ENCODE assay signal across 8 cellular contexts in the genomic region with DNA sequence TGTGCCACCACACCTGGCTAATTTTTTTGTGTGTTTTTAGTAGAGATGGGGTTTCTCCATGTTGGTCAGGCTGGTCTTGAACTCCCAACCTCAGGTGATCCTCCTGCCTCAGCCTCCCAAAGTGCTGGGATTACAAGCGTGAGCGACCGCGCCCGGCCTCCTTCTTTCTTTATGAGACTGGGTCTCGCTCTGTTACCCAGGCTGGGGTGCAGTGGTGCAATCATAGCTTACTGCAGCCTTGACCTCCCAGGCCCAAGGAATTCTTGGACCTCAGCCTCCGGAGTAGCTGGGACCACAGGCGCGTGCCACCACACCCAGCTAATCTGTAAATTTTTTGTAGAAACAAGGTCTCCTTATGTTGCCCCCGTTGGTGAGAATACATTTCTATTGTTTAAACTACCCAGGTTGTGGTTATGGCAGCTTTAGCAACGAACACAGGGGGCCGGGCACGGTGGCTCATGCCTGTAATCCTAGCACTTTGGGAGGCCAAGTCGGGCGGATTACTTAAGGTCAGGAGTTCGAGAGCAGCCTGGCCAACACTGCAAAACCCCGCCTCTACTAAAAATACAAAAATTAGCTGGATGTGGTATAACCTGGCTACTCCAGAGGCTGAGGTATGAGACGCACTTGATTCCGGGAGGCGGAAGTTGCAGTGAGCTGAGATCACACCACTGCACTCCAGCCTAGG. TPM values are rescaled to one million over a fixed set of nuclear protein-coding genes. Genes with fewer than 3 reads are reported as not detected.
A peak's percentile ranks its signal among the peaks of the same experiment; 100 is the strongest.
DNase-seq lines count a peak whose midpoint lies in the region; ATAC-seq, FAIRE-seq and TF ChIP-seq lines count a peak whose summit lies in the region.
"Not testable (repeated sequence)": the region's sequence is repeated elsewhere in the genome, so short reads cannot be mapped to it uniquely, and the experiment has no call there.

No MANE protein-coding gene starts in this region.

- TF ChIP-seq RAD21 in HepG2 (CRISPR knock-in tag; IDR thresholded peaks at IDR 0.05): not testable (repeated sequence)

- H3K9ac ChIP-seq in Karpas-422 (ENCODE audit: low read length): peak overlapping the region; percentile 89
- H3K9ac ChIP-seq in HepG2 (ENCODE audit: insufficient read depth, low read depth, low read length): peak overlapping the region; percentile 82; the same call in 1 of the 2 replicates
- H3K9ac ChIP-seq in parathyroid adenoma: not testable (repeated sequence)

- not testable (repeated sequence) for H4K20me1 ChIP-seq in Karpas-422 (ENCODE audit: insufficient read depth, low read depth, low read length); HepG2 (ENCODE audit: insufficient read depth, low read length)

- not testable (repeated sequence) for H3K36me3 ChIP-seq in CD4-positive, CD25-positive, alpha-beta regulatory T cell (ENCODE audit: control insufficient read depth, insufficient read depth, low read length); Karpas-422 (ENCODE audit: insufficient read depth, low read length); ascending aorta; esophagus squamous epithelium; HepG2 (replicated peaks in 1 of 2; ENCODE audit: control insufficient read depth in 1 of 2, insufficient read depth in 2 of 2, low read length in 2 of 2); parathyroid adenoma (ENCODE audit: control insufficient read depth, insufficient read depth, low read length); thymus (ENCODE audit: control insufficient read depth, insufficient read depth)

- TF ChIP-seq CTCF in ascending aorta (IDR thresholded peaks at IDR 0.05); esophagus squamous epithelium (IDR thresholded peaks at IDR 0.05); HepG2 (CRISPR knock-in tag; IDR thresholded peaks at IDR 0.05); parathyroid adenoma (IDR thresholded peaks at IDR 0.05): not testable (repeated sequence)

- H3K79me2 ChIP-seq in Karpas-422 (ENCODE audit: low read length) (peaks cover 35% of the 10 kb centered on the region), HepG2 (ENCODE audit: insufficient read depth, low read length) (peaks cover 20% of the 10 kb centered on the region)
- not testable (repeated sequence) for H3K79me2 ChIP-seq in parathyroid adenoma

- BruUV-seq in HepG2 (replicated peaks; lab: Mats Ljungman, UMichigan): not testable (repeated sequence)

- ATAC-seq in CD4-positive, CD25-positive, alpha-beta regulatory T cell (ENCODE audit: low read depth in 2 of 2); HepG2: not testable (repeated sequence)

- H2AFZ ChIP-seq in Karpas-422 (ENCODE audit: low read length); HepG2 (ENCODE audit: low read length): not testable (repeated sequence)
- peak overlapping the region; percentile 95 for H2AFZ ChIP-seq in parathyroid adenoma

- TF ChIP-seq EP300 in HepG2 (IDR thresholded peaks at IDR 0.05; ENCODE audit: low read depth in 2 of 2, low read length in 2 of 2); HepG2 (CRISPR knock-in tag; IDR thresholded peaks at IDR 0.05; ENCODE audit: borderline replicate concordance): not testable (repeated sequence)

- CTCF ChIA-PET in HepG2 (lab: Yijun Ruan, JAX; ENCODE audit: low intra/inter-chr PET ratio, low total read pairs): not testable (repeated sequence)

- intact Hi-C loops in ascending aorta (cut with DNase I); esophagus squamous epithelium (cut with DNase I): not testable (repeated sequence)
- intact Hi-C loops in HepG2 (cut with micrococcal nuclease; ENCODE audit: unreplicated experiment): loop anchor here (5.0 kb wide), 1 partner anchor 61 kb away; no protein-coding TSS in a partner anchor

- H3K27ac Mint-ChIP-seq in CD4-positive, CD25-positive, alpha-beta regulatory T cell: peak overlapping the region; percentile 12 to 96 (median 94)
- peak overlapping the region; percentile 93 for H3K27ac Mint-ChIP-seq in T-helper 2 cell treated with Interferon-gamma antibody and Interleukin-4, amounts not matched to agents 5 μg/mL and 100 μg/mL, for 36 hours

- DNase-seq in CD4-positive, CD25-positive, alpha-beta regulatory T cell: peak in 2 of 3 donors; percentile 33 to 55
- not testable (repeated sequence) for DNase-seq in Karpas-422; T-helper 2 cell treated with Interferon-gamma antibody and Interleukin-4, amounts not matched to agents 5 μg/mL and 100 μg/mL, for 36 hours (ENCODE audit: low spot score); esophagus squamous epithelium (lab: John Stamatoyannopoulos, UW)
- peak in 1 of 2 donors; percentile 70 for DNase-seq in ascending aorta (ENCODE audit: low spot score in 2 of 2)
- peak; percentile 13 for DNase-seq in HepG2 (ENCODE audit: low spot score)

- H3K4me1 ChIP-seq in CD4-positive, CD25-positive, alpha-beta regulatory T cell (ENCODE audit: control insufficient read depth, insufficient read depth, low read length, poor library complexity, severe bottlenecking): peaks cover 21% of the 10 kb centered on the region
- peaks cover 32% of the 10 kb centered on the region for H3K4me1 ChIP-seq in Karpas-422 (ENCODE audit: low read length)
- peaks cover 6 to 16% of the 10 kb centered on the region in 2 donors for H3K4me1 ChIP-seq in ascending aorta
- peaks cover 9 to 25% (median 10%) of the 10 kb centered on the region in 3 donors for H3K4me1 ChIP-seq in esophagus squamous epithelium
- H3K4me1 ChIP-seq in HepG2 (ENCODE audit: insufficient read depth, low read length): peaks cover 74% of the 10 kb centered on the region
- peaks cover 11% of the 10 kb centered on the region for H3K4me1 ChIP-seq in parathyroid adenoma
- peaks cover 12% of the 10 kb centered on the region for H3K4me1 ChIP-seq in thymus (ENCODE audit: control insufficient read depth, insufficient read depth, low read length)

- H3K27me3 ChIP-seq in CD4-positive, CD25-positive, alpha-beta regulatory T cell (ENCODE audit: control insufficient read depth, insufficient read depth, low read length); Karpas-422 (ENCODE audit: low read length); ascending aorta; esophagus squamous epithelium; HepG2 (ENCODE audit: control insufficient read depth in 1 of 2, insufficient read depth in 2 of 2, low read length in 2 of 2); parathyroid adenoma (ENCODE audit: control insufficient read depth, insufficient read depth, low read length); thymus (ENCODE audit: control insufficient read depth, insufficient read depth): not testable (repeated sequence)

- peaks cover 15% of the 10 kb centered on the region for H3K27me3 Mint-ChIP-seq in CD4-positive, CD25-positive, alpha-beta regulatory T cell
- not testable (repeated sequence) for H3K27me3 Mint-ChIP-seq in T-helper 2 cell treated with Interferon-gamma antibody and Interleukin-4, amounts not matched to agents 5 μg/mL and 100 μg/mL, for 36 hours (ENCODE audit: low read depth)

- H3K4me2 ChIP-seq in Karpas-422 (ENCODE audit: low read depth, low read length, poor library complexity, severe bottlenecking) (peak overlapping the region; percentile 85), HepG2 (ENCODE audit: low read depth, low read length) (peak overlapping the region; percentile 100), parathyroid adenoma (ENCODE audit: low read length) (peak overlapping the region; percentile 64)

- TF ChIP-seq POLR2A in esophagus squamous epithelium (IDR thresholded peaks at IDR 0.05); HepG2 (IDR thresholded peaks at IDR 0.05; ENCODE audit: insufficient read depth in 1 of 2, low read depth in 2 of 2, low read length in 2 of 2): not testable (repeated sequence)

- H3K4me3 Mint-ChIP-seq in CD4-positive, CD25-positive, alpha-beta regulatory T cell: peak overlapping the region; percentile 91 to 99 (median 94)
- peak overlapping the region; percentile 91 for H3K4me3 Mint-ChIP-seq in T-helper 2 cell treated with Interferon-gamma antibody and Interleukin-4, amounts not matched to agents 5 μg/mL and 100 μg/mL, for 36 hours

- in situ Hi-C loops in HepG2 (cut with HindIII; ENCODE audit: extremely low pct_ligation_motif_present, low pct_unique_long_range_greater_than_20kb): not testable (repeated sequence)

- not testable (repeated sequence) for FAIRE-seq in HepG2 (lab: Jason Lieb, UNC)

- POLR2A ChIA-PET in HepG2 (lab: Yijun Ruan, JAX): interaction anchor here (0.7 to 2.2 kb wide), 14 partner anchors 8 to 592 kb away, joined by 3 to 15 read pairs (median 3); a partner anchor contains a TSS

- H3K9me3 Mint-ChIP-seq in CD4-positive, CD25-positive, alpha-beta regulatory T cell; T-helper 2 cell treated with Interferon-gamma antibody and Interleukin-4, amounts not matched to agents 5 μg/mL and 100 μg/mL, for 36 hours: not testable (repeated sequence)

- not testable (repeated sequence) for H3K36me3 Mint-ChIP-seq in CD4-positive, CD25-positive, alpha-beta regulatory T cell; T-helper 2 cell treated with Interferon-gamma antibody and Interleukin-4, amounts not matched to agents 5 μg/mL and 100 μg/mL, for 36 hours (ENCODE audit: low read depth)

- not testable (repeated sequence) for H3K9me2 ChIP-seq in Karpas-422 (replicated peaks; ENCODE audit: insufficient read depth, low read length)

- peaks cover 0 to 31% (median 10%) of the 10 kb centered on the region in 4 donors for H3K4me1 Mint-ChIP-seq in CD4-positive, CD25-positive, alpha-beta regulatory T cell
- not testable (repeated sequence) for H3K4me1 Mint-ChIP-seq in T-helper 2 cell treated with Interferon-gamma antibody and Interleukin-4, amounts not matched to agents 5 μg/mL and 100 μg/mL, for 36 hours (ENCODE audit: low read depth)

- not testable (repeated sequence) for H3K27ac ChIP-seq in CD4-positive, CD25-positive, alpha-beta regulatory T cell (ENCODE audit: insufficient read depth, low read length, poor library complexity, severe bottlenecking); Karpas-422 (ENCODE audit: low read length); parathyroid adenoma
- H3K27ac ChIP-seq in ascending aorta (peak overlapping the region; percentile 80 to 93), esophagus squamous epithelium (peak overlapping the region in 3 of 4 donors; percentile 86 to 92 (median 87)), HepG2 (ENCODE audit: extremely low read length, insufficient read depth, low read length) (peak overlapping the region; percentile 77), thymus (ENCODE audit: low read depth) (peak overlapping the region; percentile 52)

- WGBS in esophagus squamous epithelium, 2 donors: 69 to 71% methylated on average over 14 to 16 of the region's 20 CpGs
- WGBS in HepG2 (ENCODE audit: low lambda C conversion rate): 35% methylated on average over 17 of the region's 20 CpGs
- whole genome bisulfite sequencing in thymus: 73% methylated on average over 20 of the region's 20 CpGs

- H3K9me3 ChIP-seq in CD4-positive, CD25-positive, alpha-beta regulatory T cell (ENCODE audit: control insufficient read depth in 2 of 2, low read length in 2 of 2); Karpas-422 (ENCODE audit: low read length); ascending aorta; esophagus squamous epithelium; HepG2 (ENCODE audit: low read length); parathyroid adenoma (ENCODE audit: control insufficient read depth, low read length); thymus (ENCODE audit: control insufficient read depth): not testable (repeated sequence)

- peak overlapping the region; percentile 94 for H3K4me3 ChIP-seq in CD4-positive, CD25-positive, alpha-beta regulatory T cell (ENCODE audit: low read depth, low read length)
- H3K4me3 ChIP-seq in Karpas-422 (ENCODE audit: low read length) (peak overlapping the region; percentile 98), ascending aorta (peak overlapping the region; percentile 93 to 99), esophagus squamous epithelium (peak overlapping the region; percentile 57 to 90 (median 90)), HepG2 (replicated peaks in 1 of 3; ENCODE audit: insufficient read depth in 1 of 3, low read depth in 2 of 3, low read length in 3 of 3) (peak overlapping the region; percentile 60 to 91 (median 63); a peak in 5 of 6 replicates), parathyroid adenoma (ENCODE audit: low read depth, low read length) (peak overlapping the region; percentile 95), thymus (ENCODE audit: low read length) (peak overlapping the region; percentile 80)

RNA-seq across cellular contexts. Expression of a gene that starts 1.2 kb away (rescaled TPM):
- total RNA-seq in CD4-positive, CD25-positive, alpha-beta regulatory T cell: 7.5 TPM
- polyA plus RNA-seq in CD4-positive, CD25-positive, alpha-beta regulatory T cell: 1 to 10 TPM; 2.6 to 4.5 (median 2.7) TPM
- total RNA-seq in Karpas-422 (2014; rRNA removed; shearing (Covaris generic); ENCODE audit: low replicate concordance): 8.7 and 15.8 TPM in 2 replicates
- total RNA-seq in ascending aorta (9.7 TPM), esophagus squamous epithelium (1 to 10 TPM; 2.7 to 5.2 (median 4.5) TPM), HepG2 (2016; rRNA removed; fragmentation: Illumina TruSeq; extraction: Trizol) (3.8 and 7.1 TPM in 2 replicates)
- total RNA-seq in HepG2 (2016; cell fraction: cytosol; rRNA removed; fragmentation: Illumina TruSeq; extraction: Trizol; ENCODE audit: low read depth): 4.1 and 4.4 TPM in 2 replicates
- total RNA-seq in HepG2 (2016; cell fraction: insoluble cytoplasmic fraction; rRNA removed; fragmentation: Illumina TruSeq; extraction: Trizol): 2.9 and 6.5 TPM in 2 replicates
- 5.8 and 6.5 TPM in 2 replicates for total RNA-seq in HepG2 (2016; cell fraction: membrane; rRNA removed; fragmentation: Illumina TruSeq; extraction: Trizol)
- 7.0 and 7.1 TPM in 2 replicates for total RNA-seq in HepG2 (2016; cell fraction: nucleus; rRNA removed; fragmentation: Illumina TruSeq; extraction: Trizol)
- polyA plus RNA-seq in HepG2 (2011; rRNA removed) (12.9 and 14.3 TPM in 2 replicates), thymus (7.7 TPM)
- 6.4 and 7.2 TPM in 2 replicates for polyA plus RNA-seq in HepG2 (2011; cell fraction: cytosol; rRNA removed)
- 31.6 and 33.2 TPM in 2 replicates for polyA plus RNA-seq in HepG2 (2011; cell fraction: nucleus; rRNA removed)
- 5.8 and 5.9 TPM in 2 replicates for polyA plus RNA-seq in HepG2 (2012)
- polyA plus RNA-seq in HepG2 (2016; cell fraction: cytosol; fragmentation: Illumina TruSeq; extraction: Trizol; ENCODE audit: low read depth): 5.1 and 6.6 TPM in 2 replicates
- 4.7 and 5.1 TPM in 2 replicates for polyA plus RNA-seq in HepG2 (2016; cell fraction: insoluble cytoplasmic fraction; fragmentation: Illumina TruSeq; extraction: Trizol; ENCODE audit: low read depth)
- 6.2 and 7.5 TPM in 2 replicates for polyA plus RNA-seq in HepG2 (2016; cell fraction: membrane; fragmentation: Illumina TruSeq; extraction: Trizol; ENCODE audit: low read depth)
- 20.3 and 25.3 TPM in 2 replicates for polyA plus RNA-seq in HepG2 (2016; cell fraction: nucleus; fragmentation: Illumina TruSeq; extraction: Trizol; ENCODE audit: insufficient read depth, low read depth)
- 26.4 and 34.9 TPM in 2 replicates for polyA minus RNA-seq in HepG2 (2011; rRNA and poly(A)+ RNA removed; ENCODE audit: low replicate concordance)
- 8.7 and 9.2 TPM in 2 replicates for polyA minus RNA-seq in HepG2 (2011; cell fraction: cytosol; rRNA and poly(A)+ RNA removed)
- polyA minus RNA-seq in HepG2 (2011; cell fraction: nucleus; rRNA and poly(A)+ RNA removed): 9.5 and 9.8 TPM in 2 replicates

RNA-seq across cellular contexts. Expression of a gene that starts 41.9 kb away (rescaled TPM):
- 5.6 TPM for total RNA-seq in CD4-positive, CD25-positive, alpha-beta regulatory T cell
- polyA plus RNA-seq in CD4-positive, CD25-positive, alpha-beta regulatory T cell: 1 to 10 TPM; 2.3 to 7.3 (median 4.9) TPM
- total RNA-seq in Karpas-422 (2014; rRNA removed; shearing (Covaris generic); ENCODE audit: low replicate concordance): 0.25 and 1.6 TPM in 2 replicates
- total RNA-seq in ascending aorta (not detected), esophagus squamous epithelium (under 1 TPM in 2 of 4 donors, not detected in 2; 0.09 to 0.13 TPM), HepG2 (2016; rRNA removed; fragmentation: Illumina TruSeq; extraction: Trizol) (2.0 TPM in 2 replicates)
- total RNA-seq in HepG2 (2016; cell fraction: cytosol; rRNA removed; fragmentation: Illumina TruSeq; extraction: Trizol; ENCODE audit: low read depth): 0.53 and 2.6 TPM in 2 replicates
- total RNA-seq in HepG2 (2016; cell fraction: insoluble cytoplasmic fraction; rRNA removed; fragmentation: Illumina TruSeq; extraction: Trizol): 1.5 and 2.6 TPM in 2 replicates
- total RNA-seq in HepG2 (2016; cell fraction: membrane; rRNA removed; fragmentation: Illumina TruSeq; extraction: Trizol): 2.0 and 2.4 TPM in 2 replicates
- 0.62 and 0.97 TPM in 2 replicates for total RNA-seq in HepG2 (2016; cell fraction: nucleus; rRNA removed; fragmentation: Illumina TruSeq; extraction: Trizol)
- polyA plus RNA-seq in HepG2 (2011; rRNA removed) (0.98 and 1.1 TPM in 2 replicates), thymus (4.9 TPM)
- polyA plus RNA-seq in HepG2 (2011; cell fraction: cytosol; rRNA removed): 0.86 and 0.90 TPM in 2 replicates
- 0.35 and 0.48 TPM in 2 replicates for polyA plus RNA-seq in HepG2 (2011; cell fraction: nucleus; rRNA removed)
- 0.55 and 0.58 TPM in 2 replicates for polyA plus RNA-seq in HepG2 (2012)
- polyA plus RNA-seq in HepG2 (2016; cell fraction: cytosol; fragmentation: Illumina TruSeq; extraction: Trizol; ENCODE audit: low read depth): 2.2 and 2.6 TPM in 2 replicates
- 1.3 and 1.8 TPM in 2 replicates for polyA plus RNA-seq in HepG2 (2016; cell fraction: insoluble cytoplasmic fraction; fragmentation: Illumina TruSeq; extraction: Trizol; ENCODE audit: low read depth)
- 1.6 TPM in 2 replicates for polyA plus RNA-seq in HepG2 (2016; cell fraction: membrane; fragmentation: Illumina TruSeq; extraction: Trizol; ENCODE audit: low read depth)
- 0.93 and 1.2 TPM in 2 replicates for polyA plus RNA-seq in HepG2 (2016; cell fraction: nucleus; fragmentation: Illumina TruSeq; extraction: Trizol; ENCODE audit: insufficient read depth, low read depth)
- 0.44 TPM in 1 of 2 replicates, not detected in the other for polyA minus RNA-seq in HepG2 (2011; rRNA and poly(A)+ RNA removed; ENCODE audit: low replicate concordance)
- 0.18 TPM in 1 of 2 replicates, not detected in the other for polyA minus RNA-seq in HepG2 (2011; cell fraction: cytosol; rRNA and poly(A)+ RNA removed)
- 0.13 and 0.75 TPM in 2 replicates for polyA minus RNA-seq in HepG2 (2011; cell fraction: nucleus; rRNA and poly(A)+ RNA removed)
